In the genomic region with DNA sequence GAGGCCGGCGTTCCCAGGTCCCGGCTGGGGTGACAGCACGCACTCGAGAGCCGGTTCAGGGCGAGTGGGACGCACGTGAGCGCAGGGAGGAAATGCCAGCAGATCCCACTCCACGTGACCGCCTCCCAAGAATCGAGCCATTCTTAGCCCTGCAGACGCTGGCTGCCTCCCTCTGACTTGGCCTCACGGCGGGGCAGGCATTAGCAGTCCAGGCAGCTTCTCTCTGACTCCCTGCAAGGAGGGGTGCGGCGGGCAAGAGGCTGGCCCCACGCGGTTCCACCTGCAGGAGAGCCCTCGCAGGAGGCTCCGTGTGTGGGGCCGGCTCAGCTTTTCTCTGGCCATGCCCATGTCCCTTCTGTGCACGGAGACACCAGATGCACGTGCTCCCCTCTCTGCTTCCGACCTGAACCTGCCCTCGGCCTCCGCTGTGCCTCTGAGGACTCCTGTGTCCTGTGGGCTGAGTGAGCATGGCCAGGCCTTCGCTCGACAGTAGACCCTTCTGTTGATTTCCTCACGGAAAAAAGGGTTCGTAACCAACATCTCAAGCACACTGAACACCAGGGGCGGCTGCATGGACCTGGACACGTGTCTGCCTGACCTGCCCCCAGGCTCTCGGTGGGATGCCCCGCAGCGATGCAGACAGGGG, we compare ENCODE assay signal across 10 cellular contexts. TPM values are rescaled to one million over a fixed set of nuclear protein-coding genes. Genes with fewer than 3 reads are reported as not detected.
DNase-seq lines count a peak whose midpoint lies in the region; ATAC-seq lines count a peak whose summit lies in the region.
"Had no signal": no experiment of that assay in that cellular context is flagged by ENCODE, and none has a peak within 500 bp of the region (broad histone marks: within the 10 kb centered on the region; RNA-seq: fewer than 3 reads in every experiment).

No MANE protein-coding gene starts in this region.

- ATAC-seq in activated T-helper 17 cell treated with anti-CD3 and anti-CD28 coated beads, Interleukin-2, amount 50 U/mL, for 72 hours (replicated peaks) = no peak
- ATAC-seq in left ventricle myocardium superior = peak; percentile 49
- no peak for ATAC-seq in left lobe of liver
- ATAC-seq in HG02981 (IDR thresholded peaks at IDR 0.05; ENCODE audit: unreplicated experiment) = no peak

- peak overlapping the region in 6 of 8 donors; percentile 57 to 89 (median 84) for H3K4me3 Mint-ChIP-seq in CD4-positive, alpha-beta memory T cell
- peak overlapping the region; percentile 55 for H3K4me3 Mint-ChIP-seq in activated T-helper 17 cell treated with anti-CD3 and anti-CD28 coated beads, Interleukin-2, amount 50 U/mL, for 72 hours

- POLR2A ChIA-PET in CD4-positive, alpha-beta memory T cell (lab: Charles Lee; ENCODE audit: partially characterized antibody) = interaction anchor here (1.0 to 1.1 kb wide), 2 partner anchors 10 to 80 kb away, joined by 3 to 4 read pairs; no protein-coding TSS in a partner anchor

- no peaks in the 10 kb centered on the region for H3K9me3 Mint-ChIP-seq in CD4-positive, alpha-beta memory T cell
- no peaks in the 10 kb centered on the region for H3K9me3 Mint-ChIP-seq in activated T-helper 17 cell treated with anti-CD3 and anti-CD28 coated beads, Interleukin-2, amount 50 U/mL, for 72 hours

- CTCF ChIA-PET in CD4-positive, alpha-beta memory T cell (lab: Charles Lee; ENCODE audit: partially characterized antibody) = interaction anchor here (1.5 to 6.5 kb wide), 3 partner anchors 10 to 61 kb away, joined by 11 to 35 read pairs (median 20); a partner anchor contains a TSS

- peak overlapping the region in 3 of 7 donors; percentile 29 to 65 (median 52) for H3K27ac Mint-ChIP-seq in CD4-positive, alpha-beta memory T cell
- H3K27ac Mint-ChIP-seq in activated T-helper 17 cell treated with anti-CD3 and anti-CD28 coated beads, Interleukin-2, amount 50 U/mL, for 72 hours = no peak overlapping the region
- H3K27ac Mint-ChIP-seq: progenitor cell of endocrine pancreas had no signal

- peaks cover 3 to 5% of the 10 kb centered on the region in 2 donors for H3K36me3 Mint-ChIP-seq in CD4-positive, alpha-beta memory T cell
- H3K36me3 Mint-ChIP-seq in activated T-helper 17 cell treated with anti-CD3 and anti-CD28 coated beads, Interleukin-2, amount 50 U/mL, for 72 hours (ENCODE audit: low read depth) = no peaks in the 10 kb centered on the region

- intact Hi-C loops in CD4-positive, alpha-beta memory T cell (cut with micrococcal nuclease) = no loop called here
- intact Hi-C loops in left ventricle myocardium superior (cut with micrococcal nuclease) = no loop called here

- no peaks in the 10 kb centered on the region for H3K36me3 ChIP-seq in CD4-positive, alpha-beta memory T cell (ENCODE audit: insufficient read depth, low read length)

- H3K4me1 ChIP-seq in CD4-positive, alpha-beta memory T cell (ENCODE audit: insufficient read depth, low read length) = peaks cover 38% of the 10 kb centered on the region

- H3K27me3 ChIP-seq in CD4-positive, alpha-beta memory T cell (ENCODE audit: insufficient read depth, low read length) = no peaks in the 10 kb centered on the region

- no peaks in the 10 kb centered on the region for H3K9me3 ChIP-seq in CD4-positive, alpha-beta memory T cell (ENCODE audit: control insufficient read depth in 1 of 2, low read length in 2 of 2)

- H3K27me3 Mint-ChIP-seq in CD4-positive, alpha-beta memory T cell = no peaks in the 10 kb centered on the region
- no peaks in the 10 kb centered on the region for H3K27me3 Mint-ChIP-seq in activated T-helper 17 cell treated with anti-CD3 and anti-CD28 coated beads, Interleukin-2, amount 50 U/mL, for 72 hours
- H3K27me3 Mint-ChIP-seq: progenitor cell of endocrine pancreas had no signal

- no peak overlapping the region for H3K27ac ChIP-seq in CD4-positive, alpha-beta memory T cell (ENCODE audit: low read depth, low read length)

- peaks cover 11 to 60% (median 32%) of the 10 kb centered on the region in 4 donors for H3K4me1 Mint-ChIP-seq in CD4-positive, alpha-beta memory T cell
- peaks cover 5% of the 10 kb centered on the region for H3K4me1 Mint-ChIP-seq in activated T-helper 17 cell treated with anti-CD3 and anti-CD28 coated beads, Interleukin-2, amount 50 U/mL, for 72 hours

- H3K4me3 ChIP-seq in CD4-positive, alpha-beta memory T cell (ENCODE audit: low read length in 2 of 2) = no peak overlapping the region

- no peak for DNase-seq in CD4-positive, alpha-beta memory T cell
- DNase-seq in left ventricle myocardium superior = peak; percentile 70
- DNase-seq in retina = peak; percentile 72
- DNase-seq in left lobe of liver (ENCODE audit: low spot score) = no peak
- no peak for DNase-seq in SW480 (ENCODE audit: low spot score)
- no peak for DNase-seq in stimulated activated CD4-positive, alpha-beta T cell treated with anti-CD3 and anti-CD28 coated beads, Interleukin-12 subunit alpha, Interleukin-12 subunit beta, amount 100 ng/mL, for 4 hours
- DNase-seq: NCI-H1930 had no signal

RNA-seq across cellular contexts. Expression of a gene that starts 10.2 kb away (rescaled TPM):
- total RNA-seq in CD4-positive, alpha-beta memory T cell = 10 to 100 TPM in 1 of 2 experiments, 1 to 10 TPM in 1; 8.8 to 10.1 TPM
- polyA plus RNA-seq in CD4-positive, alpha-beta memory T cell = 10 to 100 TPM; 10.0 to 22.2 TPM
- 10 to 100 TPM in 1 of 2 donors, 1 to 10 TPM in 1; 2.0 to 14.9 TPM for total RNA-seq in activated T-helper 17 cell treated with anti-CD3 and anti-CD28 coated beads, Interleukin-2, amount 50 U/mL, for 72 hours
- total RNA-seq in left ventricle myocardium superior (41.5 TPM), left lobe of liver (28.1 TPM)

RNA-seq across cellular contexts. Expression of a gene that starts 33.4 kb away (rescaled TPM):
- not detected for total RNA-seq in CD4-positive, alpha-beta memory T cell
- polyA plus RNA-seq in CD4-positive, alpha-beta memory T cell = not detected
- 1 to 10 TPM in 1 of 2 donors, under 1 TPM in 1; 0.24 to 1.1 TPM for total RNA-seq in activated T-helper 17 cell treated with anti-CD3 and anti-CD28 coated beads, Interleukin-2, amount 50 U/mL, for 72 hours
- total RNA-seq in left ventricle myocardium superior (2.8 TPM), left lobe of liver (29.8 TPM)

Comparison
In these comparisons a context has a peak if more than half of its experiments do, and no peak if none do; other contexts are left out.
1. DNase-seq: peak in left ventricle myocardium superior (single experiment) and retina (single experiment); none in CD4-positive, alpha-beta memory T cell (0 of 5), left lobe of liver (single experiment), SW480 (single experiment) and stimulated activated CD4-positive, alpha-beta T cell treated with anti-CD3 and anti-CD28 coated beads, Interleukin-12 subunit alpha, Interleukin-12 subunit beta, amount 100 ng/mL, for 4 hours (single experiment).